ENCODE assay signal across 27 cellular contexts in genomic region chr19:17988161-17988560, GRCh38. TPM values are rescaled to one million over a fixed set of nuclear protein-coding genes. Genes with fewer than 3 reads are reported as not detected.
"Had no signal": no experiment of that assay in that cellular context is flagged by ENCODE, and none has a peak within 500 bp of the region (broad histone marks: within the 10 kb centered on the region; RNA-seq: fewer than 3 reads in every experiment).

No MANE protein-coding gene starts in this region.

- H3K27ac ChIP-seq: ovary, parathyroid adenoma, psoas muscle, right lobe of liver, skin epidermis, spleen, suprapubic skin, testis, tibial artery, transverse colon, upper lobe of right lung, uterus had no signal

- H3K4me3 ChIP-seq: ovary, psoas muscle, right lobe of liver, skin epidermis, smooth muscle cell, spleen, suprapubic skin, testis, tibial artery, transverse colon, upper lobe of right lung, uterus had no signal

- H3K4me2 ChIP-seq: smooth muscle cell had no signal

- H3K4me1 ChIP-seq: parathyroid adenoma, psoas muscle, right lobe of liver, spleen, suprapubic skin, testis, tibial artery, transverse colon, upper lobe of right lung, uterus had no signal

- H3K79me2 ChIP-seq: parathyroid adenoma had no signal

- DNase-seq: naive thymus-derived CD8-positive, alpha-beta T cell; nephron progenitor cell; occipital lobe; ovary; posterior cingulate gyrus; psoas muscle; right lobe of liver; spleen; stimulated activated CD4-positive, alpha-beta T cell treated with anti-CD3 and anti-CD28 coated beads, Interleukin-12 subunit alpha, Interleukin-12 subunit beta, amount 100 ng/mL, for 4 hours; stimulated activated CD4-positive, alpha-beta T cell treated with anti-CD3 and anti-CD28 coated beads, Interleukin-1b, Interleukin-23, amount 100 ng/mL, for 48 hours; stimulated activated CD4-positive, alpha-beta T cell treated with anti-CD3 and anti-CD28 coated beads, Interleukin-4, amount 100 ng/mL, for 1 hour; stimulated activated CD4-positive, alpha-beta T cell treated with anti-CD3 and anti-CD28 coated beads, Interleukin-4, amount 100 ng/mL, for 4 hours; stimulated activated CD8-positive, alpha-beta memory T cell treated with anti-CD3 and anti-CD28 coated beads, Interleukin-4, amount 100 ng/mL, for 48 hours; stimulated activated naive CD4-positive, alpha-beta T cell; stimulated activated naive CD8-positive, alpha-beta T cell treated with anti-CD3 and anti-CD28 coated beads, Interleukin-15, amount 100 ng/mL, for 72 hours; stimulated activated naive CD8-positive, alpha-beta T cell treated with anti-CD3 and anti-CD28 coated beads, Interleukin-15, Interleukin-2, amounts not matched to agents 100 U/mL and 50 U/mL, for 24 hours; substantia nigra; testis; tibial artery; transverse colon; upper lobe of right lung; uterus had no signal

- H3K36me3 ChIP-seq: ovary, right lobe of liver, spleen, suprapubic skin, tibial artery, transverse colon, upper lobe of right lung, uterus had no signal

- H3K9ac ChIP-seq: parathyroid adenoma had no signal

- H3K9me3 ChIP-seq: ovary, psoas muscle, right lobe of liver, spleen, suprapubic skin, testis, tibial artery, transverse colon, upper lobe of right lung, uterus had no signal

- H3K27me3 ChIP-seq: ovary, right lobe of liver, testis, transverse colon, upper lobe of right lung, uterus had no signal

- H2AFZ ChIP-seq: parathyroid adenoma had no signal

RNA-seq across cellular contexts. Expression of gene KCNN1, which starts 21.3 kb away (rescaled TPM):
- total RNA-seq: naive thymus-derived CD8-positive, alpha-beta T cell; osteoblast; psoas muscle; right lobe of liver; spleen; upper lobe of right lung had no signal
- polyA plus RNA-seq: naive thymus-derived CD8-positive, alpha-beta T cell had no signal
